In the genomic region with DNA sequence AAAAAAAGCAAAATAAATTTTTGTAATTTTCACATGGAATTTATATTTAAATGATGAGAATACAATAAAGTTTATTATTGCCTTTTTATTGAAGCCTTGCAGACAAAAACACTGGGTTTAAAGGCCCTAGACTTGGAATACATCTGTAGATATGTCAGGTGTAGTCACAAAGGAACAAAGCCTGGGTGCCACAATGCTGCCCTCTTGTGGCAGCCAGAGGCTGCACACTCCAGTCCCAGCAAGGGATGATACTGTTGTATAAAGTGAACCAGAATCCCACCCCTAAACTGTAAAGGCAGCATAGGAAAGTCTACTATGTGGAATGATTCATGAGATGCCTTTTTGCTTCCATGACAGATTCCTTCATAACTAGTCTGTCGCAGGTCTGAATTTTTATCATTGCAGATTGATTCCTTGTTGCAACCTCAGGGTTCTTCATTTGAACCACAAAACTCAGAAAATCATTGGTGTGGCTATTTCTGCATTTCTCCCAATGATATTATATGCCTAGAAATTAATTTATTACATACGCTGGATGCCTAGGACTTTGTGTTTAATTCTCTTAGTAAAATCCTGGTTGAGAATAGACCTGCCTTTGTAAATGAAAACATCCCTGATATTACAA, we compare ENCODE assay signal across 8 cellular contexts. TPM values are rescaled to one million over a fixed set of nuclear protein-coding genes. Genes with fewer than 3 reads are reported as not detected.
A peak's percentile ranks its signal among the peaks of the same experiment; 100 is the strongest.
DNase-seq lines count a peak whose midpoint lies in the region; ATAC-seq and TF ChIP-seq lines count a peak whose summit lies in the region.

No MANE protein-coding gene starts in this region.

- H3K4me1 ChIP-seq in DND-41 (ENCODE audit: insufficient read depth, low read length) (no peaks in the 10 kb centered on the region), gastroesophageal sphincter (no peaks in the 10 kb centered on the region), parathyroid adenoma (no peaks in the 10 kb centered on the region), upper lobe of right lung (no peaks in the 10 kb centered on the region)

- no peaks in the 10 kb centered on the region for H4K20me1 ChIP-seq in DND-41 (ENCODE audit: insufficient read depth, low read length)

- TF ChIP-seq EP300 in gastroesophageal sphincter (IDR thresholded peaks at IDR 0.05): no peak

- H2AFZ ChIP-seq in DND-41 (ENCODE audit: low read depth, low read length): no peak overlapping the region
- H2AFZ ChIP-seq in parathyroid adenoma: no peak overlapping the region

- H3K4me3 ChIP-seq in DND-41 (ENCODE audit: low read depth in 1 of 2, low read length in 2 of 2) (no peak overlapping the region), gastroesophageal sphincter (no peak overlapping the region), parathyroid adenoma (ENCODE audit: low read depth, low read length) (no peak overlapping the region), upper lobe of right lung (no peak overlapping the region)

- H3K9me3 ChIP-seq in DND-41 (ENCODE audit: insufficient read depth, low read length, severe bottlenecking) (no peaks in the 10 kb centered on the region), gastroesophageal sphincter (no peaks in the 10 kb centered on the region), parathyroid adenoma (ENCODE audit: control insufficient read depth, low read length) (no peaks in the 10 kb centered on the region), upper lobe of right lung (no peaks in the 10 kb centered on the region)

- no peaks in the 10 kb centered on the region for H3K4me1 Mint-ChIP-seq in activated T-helper 2 cell treated with anti-CD3 and anti-CD28 coated beads, Interferon-gamma antibody, Interleukin-2, Interleukin-4, amounts not matched to agents 10 μg/mL and 5 μg/mL and 100 μg/mL, durations not matched to agents 14 hours and 24 hours and 36 hours (ENCODE audit: low read depth)

- H3K9me3 Mint-ChIP-seq in activated T-helper 2 cell treated with anti-CD3 and anti-CD28 coated beads, Interferon-gamma antibody, Interleukin-2, Interleukin-4, amounts not matched to agents 10 μg/mL and 5 μg/mL and 100 μg/mL, durations not matched to agents 14 hours and 24 hours and 36 hours: no peaks in the 10 kb centered on the region

- WGBS in gastroesophageal sphincter (ENCODE audit: low coverage in 1 of 2), 2 donors: 24 to 40% methylated on average over 2 of the region's 2 CpGs

- H3K79me2 ChIP-seq in DND-41 (ENCODE audit: insufficient read depth, low read length): no peaks in the 10 kb centered on the region
- H3K79me2 ChIP-seq in parathyroid adenoma: peaks cover 5% of the 10 kb centered on the region

- ATAC-seq in DND-41 (ENCODE audit: insufficient read depth, low read depth) (peak; percentile 100), GM21515 (IDR thresholded peaks at IDR 0.05; ENCODE audit: unreplicated experiment) (peak; percentile 94), gastroesophageal sphincter (peak; percentile 69), upper lobe of right lung (peak; percentile 97)

- TF ChIP-seq CTCF in DND-41 (IDR thresholded peaks at IDR 0.05; ENCODE audit: borderline replicate concordance, extremely low read depth, low read length, poor library complexity, severe bottlenecking): peak; percentile 99
- peak; percentile 82 to 98 (median 92) for TF ChIP-seq CTCF in gastroesophageal sphincter (IDR thresholded peaks at IDR 0.05)
- peak; percentile 96 for TF ChIP-seq CTCF in parathyroid adenoma (IDR thresholded peaks at IDR 0.05)
- peak; percentile 100 for TF ChIP-seq CTCF in upper lobe of right lung (IDR thresholded peaks at IDR 0.05)

- intact Hi-C loops in activated T-helper 2 cell treated with anti-CD3 and anti-CD28 coated beads, Interferon-gamma antibody, Interleukin-2, Interleukin-4, amounts not matched to agents 10 μg/mL and 5 μg/mL and 100 μg/mL, durations not matched to agents 14 hours and 24 hours and 36 hours (cut with micrococcal nuclease): loop anchor here (1.0 to 2.0 kb wide), 3 partner anchors 107 to 323 kb away; a partner anchor contains a TSS
- intact Hi-C loops in upper lobe of right lung (cut with DNase I): no loop called here

- H3K36me3 Mint-ChIP-seq in activated T-helper 2 cell treated with anti-CD3 and anti-CD28 coated beads, Interferon-gamma antibody, Interleukin-2, Interleukin-4, amounts not matched to agents 10 μg/mL and 5 μg/mL and 100 μg/mL, durations not matched to agents 14 hours and 24 hours and 36 hours (ENCODE audit: low read depth): no peaks in the 10 kb centered on the region

- no peak overlapping the region for H3K27ac Mint-ChIP-seq in activated T-helper 2 cell treated with anti-CD3 and anti-CD28 coated beads, Interferon-gamma antibody, Interleukin-2, Interleukin-4, amounts not matched to agents 10 μg/mL and 5 μg/mL and 100 μg/mL, durations not matched to agents 14 hours and 24 hours and 36 hours

- no peak overlapping the region for H3K4me3 Mint-ChIP-seq in activated T-helper 2 cell treated with anti-CD3 and anti-CD28 coated beads, Interferon-gamma antibody, Interleukin-2, Interleukin-4, amounts not matched to agents 10 μg/mL and 5 μg/mL and 100 μg/mL, durations not matched to agents 14 hours and 24 hours and 36 hours (ENCODE audit: low read depth)

- no peaks in the 10 kb centered on the region for H3K27me3 ChIP-seq in DND-41 (ENCODE audit: insufficient read depth, low read length, poor library complexity)
- H3K27me3 ChIP-seq in gastroesophageal sphincter: no peaks in the 10 kb centered on the region
- no peaks in the 10 kb centered on the region for H3K27me3 ChIP-seq in parathyroid adenoma (ENCODE audit: control insufficient read depth, insufficient read depth, low read length)
- H3K27me3 ChIP-seq in upper lobe of right lung: no peaks in the 10 kb centered on the region

- no peak for TF ChIP-seq POLR2A in gastroesophageal sphincter (IDR thresholded peaks at IDR 0.05)

- H3K27ac ChIP-seq in DND-41 (ENCODE audit: low read length): no peak overlapping the region
- H3K27ac ChIP-seq in gastroesophageal sphincter: no peak overlapping the region
- no peak overlapping the region for H3K27ac ChIP-seq in parathyroid adenoma
- H3K27ac ChIP-seq in upper lobe of right lung: no peak overlapping the region

- H3K9ac ChIP-seq in DND-41 (ENCODE audit: low read depth, low read length): no peak overlapping the region
- H3K9ac ChIP-seq in parathyroid adenoma: no peak overlapping the region

- no peaks in the 10 kb centered on the region for H3K27me3 Mint-ChIP-seq in activated T-helper 2 cell treated with anti-CD3 and anti-CD28 coated beads, Interferon-gamma antibody, Interleukin-2, Interleukin-4, amounts not matched to agents 10 μg/mL and 5 μg/mL and 100 μg/mL, durations not matched to agents 14 hours and 24 hours and 36 hours (ENCODE audit: low read depth)

- DNase-seq in DND-41 (peak; percentile 74), HUDEP-2 (lab: John Stamatoyannopoulos, UW; ENCODE audit: unreplicated experiment in 76 of 76) (peak in 64 of 76 experiments; percentile 11 to 80 (median 52)), RPMI8226 (peak; percentile 78), upper lobe of right lung (peak; percentile 69)
- DNase-seq in activated T-helper 2 cell treated with anti-CD3 and anti-CD28 coated beads, Interferon-gamma antibody, Interleukin-2, Interleukin-4, amounts not matched to agents 10 μg/mL and 5 μg/mL and 100 μg/mL, durations not matched to agents 14 hours and 24 hours and 36 hours (ENCODE audit: low spot score): peak; percentile 47

- H3K4me2 ChIP-seq in DND-41 (ENCODE audit: insufficient read depth, low read length): no peak overlapping the region
- H3K4me2 ChIP-seq in parathyroid adenoma (ENCODE audit: low read length): no peak overlapping the region

- no peaks in the 10 kb centered on the region for H3K36me3 ChIP-seq in DND-41 (ENCODE audit: insufficient read depth, low read length)
- H3K36me3 ChIP-seq in gastroesophageal sphincter: peaks cover 0 to 5% of the 10 kb centered on the region in 2 donors
- no peaks in the 10 kb centered on the region for H3K36me3 ChIP-seq in parathyroid adenoma (ENCODE audit: control insufficient read depth, insufficient read depth, low read length)
- no peaks in the 10 kb centered on the region for H3K36me3 ChIP-seq in upper lobe of right lung

RNA-seq across cellular contexts. Expression of a gene that starts 37.0 kb away (rescaled TPM):
- total RNA-seq in activated T-helper 2 cell treated with anti-CD3 and anti-CD28 coated beads, Interferon-gamma antibody, Interleukin-2, Interleukin-4, amounts not matched to agents 10 μg/mL and 5 μg/mL and 100 μg/mL, durations not matched to agents 14 hours and 24 hours and 36 hours: 0.41 and 0.71 TPM in 2 replicates
- total RNA-seq in gastroesophageal sphincter: under 1 TPM in 2 of 4 donors, not detected in 2; 0.07 to 0.67 TPM
- 0.29 TPM for total RNA-seq in upper lobe of right lung

RNA-seq across cellular contexts. Expression of a gene that starts 53.7 kb away (rescaled TPM):
- total RNA-seq in activated T-helper 2 cell treated with anti-CD3 and anti-CD28 coated beads, Interferon-gamma antibody, Interleukin-2, Interleukin-4, amounts not matched to agents 10 μg/mL and 5 μg/mL and 100 μg/mL, durations not matched to agents 14 hours and 24 hours and 36 hours: 85.3 and 94.0 TPM in 2 replicates
- total RNA-seq in gastroesophageal sphincter: 10 to 100 TPM; 29.7 to 65.2 (median 60.5) TPM
- 50.1 TPM for total RNA-seq in upper lobe of right lung
